1 cellular context compared by ENCODE assay signal in the genomic region with DNA sequence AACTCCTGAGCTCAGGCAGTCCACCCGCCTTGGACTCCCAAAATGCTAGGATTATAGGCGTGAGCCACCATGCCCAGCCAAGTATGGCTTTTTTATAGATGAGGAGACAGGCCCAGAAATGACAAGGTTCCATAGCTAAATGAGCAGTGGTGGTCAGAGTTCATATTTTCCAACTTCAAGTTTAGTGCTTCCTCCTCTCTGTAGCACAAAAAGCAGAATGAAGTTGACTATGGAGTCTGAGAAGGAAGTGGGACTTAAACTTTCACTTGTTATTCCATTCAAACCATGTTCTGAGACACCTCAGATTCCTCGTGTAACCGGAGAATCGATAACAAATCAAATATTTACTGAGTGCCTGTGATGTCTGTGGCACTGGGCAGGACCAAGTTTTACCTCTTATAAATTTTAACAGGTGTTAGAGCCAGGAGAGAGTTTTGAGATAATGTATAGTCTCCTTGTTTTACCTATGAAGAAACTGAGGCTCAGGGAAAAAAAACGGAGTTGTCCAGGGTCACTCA.
TF ChIP-seq lines count a peak whose summit lies in the region.

No MANE protein-coding gene starts in this region.

TF ChIP-seq in HEK293, 187 proteins besides CTCF, POLR2A, EP300 and RAD21 (continued from another document):
- no peak for TF ChIP-seq SP2 (tag by site-specific recombination; IDR thresholded peaks at IDR 0.05)
- TF ChIP-seq ZNF571 (tag by site-specific recombination; IDR thresholded peaks at IDR 0.05): no peak
- TF ChIP-seq ZNF747 (tag by site-specific recombination; IDR thresholded peaks at IDR 0.05): no peak
- TF ChIP-seq, protein P1, sequence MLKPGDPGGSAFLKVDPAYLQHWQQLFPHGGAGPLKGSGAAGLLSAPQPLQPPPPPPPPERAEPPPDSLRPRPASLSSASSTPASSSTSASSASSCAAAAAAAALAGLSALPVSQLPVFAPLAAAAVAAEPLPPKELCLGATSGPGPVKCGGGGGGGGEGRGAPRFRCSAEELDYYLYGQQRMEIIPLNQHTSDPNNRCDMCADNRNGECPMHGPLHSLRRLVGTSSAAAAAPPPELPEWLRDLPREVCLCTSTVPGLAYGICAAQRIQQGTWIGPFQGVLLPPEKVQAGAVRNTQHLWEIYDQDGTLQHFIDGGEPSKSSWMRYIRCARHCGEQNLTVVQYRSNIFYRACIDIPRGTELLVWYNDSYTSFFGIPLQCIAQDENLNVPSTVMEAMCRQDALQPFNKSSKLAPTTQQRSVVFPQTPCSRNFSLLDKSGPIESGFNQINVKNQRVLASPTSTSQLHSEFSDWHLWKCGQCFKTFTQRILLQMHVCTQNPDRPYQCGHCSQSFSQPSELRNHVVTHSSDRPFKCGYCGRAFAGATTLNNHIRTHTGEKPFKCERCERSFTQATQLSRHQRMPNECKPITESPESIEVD (tag by site-specific recombination; IDR thresholded peaks at IDR 0.05): no peak
TF ChIP-seq in HEK293: peak in this region for 1.
